8 cellular contexts compared by ENCODE assay signal in the genomic region with DNA sequence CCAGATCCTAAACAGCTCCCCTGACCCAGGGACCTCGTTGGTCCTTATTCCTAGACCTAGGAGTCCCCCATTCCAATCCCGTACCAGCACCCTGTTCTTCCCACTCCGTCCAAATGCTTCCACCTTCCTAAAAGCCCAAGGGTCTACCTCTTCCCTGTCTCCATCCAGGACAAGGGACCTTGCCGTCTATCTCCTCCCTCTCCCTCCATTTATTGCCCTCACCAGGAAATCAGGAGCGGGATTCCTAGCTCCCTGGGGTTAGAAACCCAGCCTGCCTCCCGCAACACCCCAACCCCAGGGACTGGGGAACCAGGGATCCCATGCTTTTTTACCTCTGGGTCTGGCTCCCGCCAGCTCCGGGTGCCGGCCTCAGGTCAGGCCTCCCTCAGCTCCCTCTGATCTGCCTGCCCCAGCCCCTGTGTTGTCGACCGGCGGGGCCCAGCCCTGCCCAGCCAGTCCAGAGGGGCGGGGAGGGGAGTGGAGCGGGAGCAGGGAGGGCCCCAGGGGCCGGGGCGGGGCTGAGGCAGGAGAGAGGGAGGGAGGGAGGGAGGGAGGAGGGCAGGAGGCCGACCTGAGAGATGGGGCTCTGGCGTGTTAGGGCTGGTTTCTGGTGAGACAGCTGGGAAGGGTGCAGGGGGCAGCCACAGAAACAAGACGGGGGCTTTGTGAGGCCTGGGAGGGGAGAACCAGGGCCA. TPM values are rescaled to one million over a fixed set of nuclear protein-coding genes. Genes with fewer than 3 reads are reported as not detected.
DNase-seq lines count a peak whose midpoint lies in the region; ATAC-seq lines count a peak whose summit lies in the region.

A gene with protein sequence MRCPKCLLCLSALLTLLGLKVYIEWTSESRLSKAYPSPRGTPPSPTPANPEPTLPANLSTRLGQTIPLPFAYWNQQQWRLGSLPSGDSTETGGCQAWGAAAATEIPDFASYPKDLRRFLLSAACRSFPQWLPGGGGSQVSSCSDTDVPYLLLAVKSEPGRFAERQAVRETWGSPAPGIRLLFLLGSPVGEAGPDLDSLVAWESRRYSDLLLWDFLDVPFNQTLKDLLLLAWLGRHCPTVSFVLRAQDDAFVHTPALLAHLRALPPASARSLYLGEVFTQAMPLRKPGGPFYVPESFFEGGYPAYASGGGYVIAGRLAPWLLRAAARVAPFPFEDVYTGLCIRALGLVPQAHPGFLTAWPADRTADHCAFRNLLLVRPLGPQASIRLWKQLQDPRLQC (minus strand): TSS at position 423 of the 695 bp plus-strand sequence. CDS start 596 bp downstream, outside the sequence.

- H3K27ac ChIP-seq in substantia nigra (ENCODE audit: low read depth, low read length, poor library complexity, severe bottlenecking): peak within 1 kb of the TSS; percentile 18

- peak within 1 kb of the TSS; percentile 39; the same call in 1 of the 2 replicates for H3K4me3 ChIP-seq in GM08714 (ENCODE audit: low read length)

- DNase-seq in NCI-H2171 treated with DMSO at 0.1 percent for 48 hours (lab: John Stamatoyannopoulos, UW): peak; percentile 86
- DNase-seq in activated T-cell treated with anti-CD3 and anti-CD28 coated beads, Interleukin-2, amount 50 U/mL, for 1 hour: peak; percentile 48
- peak; percentile 38 for DNase-seq in myocyte (ENCODE audit: low read depth)
- DNase-seq in substantia nigra (lab: John Stamatoyannopoulos, UW): peak in 6 of 49 donors; percentile 6 to 55 (median 16)
- DNase-seq in LoVo (ENCODE audit: low spot score): no peak

- ATAC-seq in esophagus mucosa (peak; percentile 85), HG02973 (IDR thresholded peaks at IDR 0.05; ENCODE audit: unreplicated experiment) (no peak)

RNA-seq across cellular contexts. Expression of the gene that starts here (rescaled TPM):
- total RNA-seq in esophagus mucosa: 40.4 TPM
- total RNA-seq in myocyte: not detected in 2 replicates
- polyA plus RNA-seq in myocyte (2012): 0.20 TPM

Comparison
In these comparisons a context has a peak if more than half of its experiments do, and no peak if none do; other contexts are left out.
1. RNA of the gene that starts here (total RNA-seq): 40.4 TPM in esophagus mucosa (single experiment); not detected in myocyte; every median in the first group is over 10 times any median in the second.
2. Peak in DNase-seq in myocyte; RNA of the gene not detected or under 1 TPM.